ENCODE assay signal across 1 cellular context in the genomic region with DNA sequence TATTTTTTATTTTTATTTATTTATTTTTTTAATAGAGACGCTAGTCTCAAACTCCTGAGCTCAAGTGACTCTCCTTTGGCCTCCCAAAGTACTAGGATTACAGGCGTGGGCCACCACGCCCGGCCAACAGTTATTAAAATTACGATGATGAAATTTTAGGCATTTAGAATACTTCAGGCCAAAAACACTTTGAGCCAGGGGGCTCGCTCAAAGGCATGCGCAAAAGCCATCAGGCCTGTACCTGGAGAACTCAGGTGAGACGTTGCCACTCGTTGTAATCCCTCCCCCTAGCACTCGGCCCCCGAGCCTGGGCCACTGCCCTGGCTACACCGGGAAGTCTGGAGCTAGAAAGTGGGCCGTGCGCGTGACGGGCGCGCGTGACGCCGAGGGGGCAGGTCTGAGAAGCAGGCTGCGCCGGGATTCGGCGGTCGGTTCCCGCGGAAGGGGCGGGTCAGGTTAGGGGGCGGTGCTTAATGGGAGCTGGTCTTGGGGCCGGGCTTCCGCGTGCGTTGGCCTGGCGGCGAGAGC.
TF ChIP-seq lines count a peak whose summit lies in the region.

No MANE protein-coding gene starts in this region.

TF ChIP-seq in K562, 482 proteins besides CTCF, POLR2A, EP300 and RAD21 (continued from another document and continues in another):
- TF ChIP-seq, protein P1, sequence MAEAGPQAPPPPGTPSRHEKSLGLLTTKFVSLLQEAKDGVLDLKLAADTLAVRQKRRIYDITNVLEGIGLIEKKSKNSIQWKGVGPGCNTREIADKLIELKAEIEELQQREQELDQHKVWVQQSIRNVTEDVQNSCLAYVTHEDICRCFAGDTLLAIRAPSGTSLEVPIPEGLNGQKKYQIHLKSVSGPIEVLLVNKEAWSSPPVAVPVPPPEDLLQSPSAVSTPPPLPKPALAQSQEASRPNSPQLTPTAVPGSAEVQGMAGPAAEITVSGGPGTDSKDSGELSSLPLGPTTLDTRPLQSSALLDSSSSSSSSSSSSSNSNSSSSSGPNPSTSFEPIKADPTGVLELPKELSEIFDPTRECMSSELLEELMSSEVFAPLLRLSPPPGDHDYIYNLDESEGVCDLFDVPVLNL (CRISPR knock-in tag; IDR thresholded peaks at IDR 0.05; ENCODE audit: low read depth), result no peak; the same call in 1 of the 2 replicates
- TF ChIP-seq NFE2L1 (tag; IDR thresholded peaks at IDR 0.05; ENCODE audit: borderline replicate concordance, low read depth), result no peak
- no peak for TF ChIP-seq ZNF668 (CRISPR knock-in tag; IDR thresholded peaks at IDR 0.05)
- TF ChIP-seq TAF1 (IDR thresholded peaks at IDR 0.05; ENCODE audit: control insufficient read depth, extremely low read depth, insufficient read depth, low read length, severe bottlenecking), result peak; percentile 89
- no peak for TF ChIP-seq RBM22 (IDR thresholded peaks at IDR 0.05; ENCODE audit: low read depth, low read length, poor library complexity, severe bottlenecking)
- peak in 1 of 2 experiments; percentile 22; a peak in 1 of 4 replicates for TF ChIP-seq TEAD1 (CRISPR knock-in tag; IDR thresholded peaks at IDR 0.05)
- TF ChIP-seq, protein P2, sequence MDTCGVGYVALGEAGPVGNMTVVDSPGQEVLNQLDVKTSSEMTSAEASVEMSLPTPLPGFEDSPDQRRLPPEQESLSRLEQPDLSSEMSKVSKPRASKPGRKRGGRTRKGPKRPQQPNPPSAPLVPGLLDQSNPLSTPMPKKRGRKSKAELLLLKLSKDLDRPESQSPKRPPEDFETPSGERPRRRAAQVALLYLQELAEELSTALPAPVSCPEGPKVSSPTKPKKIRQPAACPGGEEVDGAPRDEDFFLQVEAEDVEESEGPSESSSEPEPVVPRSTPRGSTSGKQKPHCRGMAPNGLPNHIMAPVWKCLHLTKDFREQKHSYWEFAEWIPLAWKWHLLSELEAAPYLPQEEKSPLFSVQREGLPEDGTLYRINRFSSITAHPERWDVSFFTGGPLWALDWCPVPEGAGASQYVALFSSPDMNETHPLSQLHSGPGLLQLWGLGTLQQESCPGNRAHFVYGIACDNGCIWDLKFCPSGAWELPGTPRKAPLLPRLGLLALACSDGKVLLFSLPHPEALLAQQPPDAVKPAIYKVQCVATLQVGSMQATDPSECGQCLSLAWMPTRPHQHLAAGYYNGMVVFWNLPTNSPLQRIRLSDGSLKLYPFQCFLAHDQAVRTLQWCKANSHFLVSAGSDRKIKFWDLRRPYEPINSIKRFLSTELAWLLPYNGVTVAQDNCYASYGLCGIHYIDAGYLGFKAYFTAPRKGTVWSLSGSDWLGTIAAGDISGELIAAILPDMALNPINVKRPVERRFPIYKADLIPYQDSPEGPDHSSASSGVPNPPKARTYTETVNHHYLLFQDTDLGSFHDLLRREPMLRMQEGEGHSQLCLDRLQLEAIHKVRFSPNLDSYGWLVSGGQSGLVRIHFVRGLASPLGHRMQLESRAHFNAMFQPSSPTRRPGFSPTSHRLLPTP (IDR thresholded peaks at IDR 0.05; ENCODE audit: borderline replicate concordance, extremely low read depth, insufficient read length), result no peak
- no peak for TF ChIP-seq IFI16 (CRISPR knock-in tag; IDR thresholded peaks at IDR 0.05)
- TF ChIP-seq ZNF134 (CRISPR knock-in tag; conservative IDR thresholded peaks at IDR 0.05), result no peak; the same call in 1 of the 2 replicates
- peak; percentile 59 for TF ChIP-seq CCNT2 (IDR thresholded peaks at IDR 0.05; ENCODE audit: borderline replicate concordance, extremely low read depth, insufficient read length, low read depth, low read length)
- no peak for TF ChIP-seq STAG1 (CRISPR knock-in tag; IDR thresholded peaks at IDR 0.05; ENCODE audit: borderline replicate concordance)
- no peak for TF ChIP-seq OTX1 (CRISPR knock-in tag; IDR thresholded peaks at IDR 0.05)
- peak; percentile 12 for TF ChIP-seq PCBP1 (IDR thresholded peaks at IDR 0.05; ENCODE audit: low read depth, low read length, poor library complexity, severe bottlenecking)
- peak; percentile 91 to 92 for TF ChIP-seq NRF1 (conservative IDR thresholded peaks at IDR 0.05 in 1 of 2, IDR thresholded peaks at IDR 0.05 in 1 of 2)
- TF ChIP-seq ARNT (IDR thresholded peaks at IDR 0.05), result no peak
- no peak for TF ChIP-seq ZNF785 (CRISPR knock-in tag; IDR thresholded peaks at IDR 0.05)
- peak; percentile 9; the same call in 1 of the 2 replicates for TF ChIP-seq RB1 (IDR thresholded peaks at IDR 0.05; ENCODE audit: low read depth)
- TF ChIP-seq FOXA1 (IDR thresholded peaks at IDR 0.05; ENCODE audit: borderline replicate concordance), result no peak
- no peak for TF ChIP-seq SAFB2 (IDR thresholded peaks at IDR 0.05; ENCODE audit: borderline replicate concordance, low read depth, low read length, severe bottlenecking)
- TF ChIP-seq, protein P3, sequence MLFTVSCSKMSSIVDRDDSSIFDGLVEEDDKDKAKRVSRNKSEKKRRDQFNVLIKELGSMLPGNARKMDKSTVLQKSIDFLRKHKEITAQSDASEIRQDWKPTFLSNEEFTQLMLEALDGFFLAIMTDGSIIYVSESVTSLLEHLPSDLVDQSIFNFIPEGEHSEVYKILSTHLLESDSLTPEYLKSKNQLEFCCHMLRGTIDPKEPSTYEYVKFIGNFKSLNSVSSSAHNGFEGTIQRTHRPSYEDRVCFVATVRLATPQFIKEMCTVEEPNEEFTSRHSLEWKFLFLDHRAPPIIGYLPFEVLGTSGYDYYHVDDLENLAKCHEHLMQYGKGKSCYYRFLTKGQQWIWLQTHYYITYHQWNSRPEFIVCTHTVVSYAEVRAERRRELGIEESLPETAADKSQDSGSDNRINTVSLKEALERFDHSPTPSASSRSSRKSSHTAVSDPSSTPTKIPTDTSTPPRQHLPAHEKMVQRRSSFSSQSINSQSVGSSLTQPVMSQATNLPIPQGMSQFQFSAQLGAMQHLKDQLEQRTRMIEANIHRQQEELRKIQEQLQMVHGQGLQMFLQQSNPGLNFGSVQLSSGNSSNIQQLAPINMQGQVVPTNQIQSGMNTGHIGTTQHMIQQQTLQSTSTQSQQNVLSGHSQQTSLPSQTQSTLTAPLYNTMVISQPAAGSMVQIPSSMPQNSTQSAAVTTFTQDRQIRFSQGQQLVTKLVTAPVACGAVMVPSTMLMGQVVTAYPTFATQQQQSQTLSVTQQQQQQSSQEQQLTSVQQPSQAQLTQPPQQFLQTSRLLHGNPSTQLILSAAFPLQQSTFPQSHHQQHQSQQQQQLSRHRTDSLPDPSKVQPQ (CRISPR knock-in tag; IDR thresholded peaks at IDR 0.05; ENCODE audit: borderline replicate concordance), result no peak
- TF ChIP-seq, protein P4, sequence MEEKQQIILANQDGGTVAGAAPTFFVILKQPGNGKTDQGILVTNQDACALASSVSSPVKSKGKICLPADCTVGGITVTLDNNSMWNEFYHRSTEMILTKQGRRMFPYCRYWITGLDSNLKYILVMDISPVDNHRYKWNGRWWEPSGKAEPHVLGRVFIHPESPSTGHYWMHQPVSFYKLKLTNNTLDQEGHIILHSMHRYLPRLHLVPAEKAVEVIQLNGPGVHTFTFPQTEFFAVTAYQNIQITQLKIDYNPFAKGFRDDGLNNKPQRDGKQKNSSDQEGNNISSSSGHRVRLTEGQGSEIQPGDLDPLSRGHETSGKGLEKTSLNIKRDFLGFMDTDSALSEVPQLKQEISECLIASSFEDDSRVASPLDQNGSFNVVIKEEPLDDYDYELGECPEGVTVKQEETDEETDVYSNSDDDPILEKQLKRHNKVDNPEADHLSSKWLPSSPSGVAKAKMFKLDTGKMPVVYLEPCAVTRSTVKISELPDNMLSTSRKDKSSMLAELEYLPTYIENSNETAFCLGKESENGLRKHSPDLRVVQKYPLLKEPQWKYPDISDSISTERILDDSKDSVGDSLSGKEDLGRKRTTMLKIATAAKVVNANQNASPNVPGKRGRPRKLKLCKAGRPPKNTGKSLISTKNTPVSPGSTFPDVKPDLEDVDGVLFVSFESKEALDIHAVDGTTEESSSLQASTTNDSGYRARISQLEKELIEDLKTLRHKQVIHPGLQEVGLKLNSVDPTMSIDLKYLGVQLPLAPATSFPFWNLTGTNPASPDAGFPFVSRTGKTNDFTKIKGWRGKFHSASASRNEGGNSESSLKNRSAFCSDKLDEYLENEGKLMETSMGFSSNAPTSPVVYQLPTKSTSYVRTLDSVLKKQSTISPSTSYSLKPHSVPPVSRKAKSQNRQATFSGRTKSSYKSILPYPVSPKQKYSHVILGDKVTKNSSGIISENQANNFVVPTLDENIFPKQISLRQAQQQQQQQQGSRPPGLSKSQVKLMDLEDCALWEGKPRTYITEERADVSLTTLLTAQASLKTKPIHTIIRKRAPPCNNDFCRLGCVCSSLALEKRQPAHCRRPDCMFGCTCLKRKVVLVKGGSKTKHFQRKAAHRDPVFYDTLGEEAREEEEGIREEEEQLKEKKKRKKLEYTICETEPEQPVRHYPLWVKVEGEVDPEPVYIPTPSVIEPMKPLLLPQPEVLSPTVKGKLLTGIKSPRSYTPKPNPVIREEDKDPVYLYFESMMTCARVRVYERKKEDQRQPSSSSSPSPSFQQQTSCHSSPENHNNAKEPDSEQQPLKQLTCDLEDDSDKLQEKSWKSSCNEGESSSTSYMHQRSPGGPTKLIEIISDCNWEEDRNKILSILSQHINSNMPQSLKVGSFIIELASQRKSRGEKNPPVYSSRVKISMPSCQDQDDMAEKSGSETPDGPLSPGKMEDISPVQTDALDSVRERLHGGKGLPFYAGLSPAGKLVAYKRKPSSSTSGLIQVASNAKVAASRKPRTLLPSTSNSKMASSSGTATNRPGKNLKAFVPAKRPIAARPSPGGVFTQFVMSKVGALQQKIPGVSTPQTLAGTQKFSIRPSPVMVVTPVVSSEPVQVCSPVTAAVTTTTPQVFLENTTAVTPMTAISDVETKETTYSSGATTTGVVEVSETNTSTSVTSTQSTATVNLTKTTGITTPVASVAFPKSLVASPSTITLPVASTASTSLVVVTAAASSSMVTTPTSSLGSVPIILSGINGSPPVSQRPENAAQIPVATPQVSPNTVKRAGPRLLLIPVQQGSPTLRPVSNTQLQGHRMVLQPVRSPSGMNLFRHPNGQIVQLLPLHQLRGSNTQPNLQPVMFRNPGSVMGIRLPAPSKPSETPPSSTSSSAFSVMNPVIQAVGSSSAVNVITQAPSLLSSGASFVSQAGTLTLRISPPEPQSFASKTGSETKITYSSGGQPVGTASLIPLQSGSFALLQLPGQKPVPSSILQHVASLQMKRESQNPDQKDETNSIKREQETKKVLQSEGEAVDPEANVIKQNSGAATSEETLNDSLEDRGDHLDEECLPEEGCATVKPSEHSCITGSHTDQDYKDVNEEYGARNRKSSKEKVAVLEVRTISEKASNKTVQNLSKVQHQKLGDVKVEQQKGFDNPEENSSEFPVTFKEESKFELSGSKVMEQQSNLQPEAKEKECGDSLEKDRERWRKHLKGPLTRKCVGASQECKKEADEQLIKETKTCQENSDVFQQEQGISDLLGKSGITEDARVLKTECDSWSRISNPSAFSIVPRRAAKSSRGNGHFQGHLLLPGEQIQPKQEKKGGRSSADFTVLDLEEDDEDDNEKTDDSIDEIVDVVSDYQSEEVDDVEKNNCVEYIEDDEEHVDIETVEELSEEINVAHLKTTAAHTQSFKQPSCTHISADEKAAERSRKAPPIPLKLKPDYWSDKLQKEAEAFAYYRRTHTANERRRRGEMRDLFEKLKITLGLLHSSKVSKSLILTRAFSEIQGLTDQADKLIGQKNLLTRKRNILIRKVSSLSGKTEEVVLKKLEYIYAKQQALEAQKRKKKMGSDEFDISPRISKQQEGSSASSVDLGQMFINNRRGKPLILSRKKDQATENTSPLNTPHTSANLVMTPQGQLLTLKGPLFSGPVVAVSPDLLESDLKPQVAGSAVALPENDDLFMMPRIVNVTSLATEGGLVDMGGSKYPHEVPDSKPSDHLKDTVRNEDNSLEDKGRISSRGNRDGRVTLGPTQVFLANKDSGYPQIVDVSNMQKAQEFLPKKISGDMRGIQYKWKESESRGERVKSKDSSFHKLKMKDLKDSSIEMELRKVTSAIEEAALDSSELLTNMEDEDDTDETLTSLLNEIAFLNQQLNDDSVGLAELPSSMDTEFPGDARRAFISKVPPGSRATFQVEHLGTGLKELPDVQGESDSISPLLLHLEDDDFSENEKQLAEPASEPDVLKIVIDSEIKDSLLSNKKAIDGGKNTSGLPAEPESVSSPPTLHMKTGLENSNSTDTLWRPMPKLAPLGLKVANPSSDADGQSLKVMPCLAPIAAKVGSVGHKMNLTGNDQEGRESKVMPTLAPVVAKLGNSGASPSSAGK (IDR thresholded peaks at IDR 0.05), result peak; percentile 90
- TF ChIP-seq SLC30A9 (CRISPR knock-in tag; IDR thresholded peaks at IDR 0.05), result no peak
- peak; percentile 59; the same call in 1 of the 2 replicates for TF ChIP-seq CEBPG (CRISPR knock-in tag; IDR thresholded peaks at IDR 0.05)
- peak; percentile 62 to 87; a peak in 3 of 4 replicates for TF ChIP-seq CEBPG (tag; conservative IDR thresholded peaks at IDR 0.05 in 1 of 2, IDR thresholded peaks at IDR 0.05 in 1 of 2)
- no peak for TF ChIP-seq NCOA4 (IDR thresholded peaks at IDR 0.05; ENCODE audit: partially characterized antibody)
- peak; percentile 67; the same call in 1 of the 2 replicates for TF ChIP-seq MBD2 (IDR thresholded peaks at IDR 0.05; ENCODE audit: borderline replicate concordance, low read depth)
- TF ChIP-seq ETS2 (tag; IDR thresholded peaks at IDR 0.05; ENCODE audit: borderline replicate concordance, poor library complexity, severe bottlenecking), result no peak
- peak; percentile 42; the same call in 1 of the 2 replicates for TF ChIP-seq SOX6 (IDR thresholded peaks at IDR 0.05)
- no peak for TF ChIP-seq NONO (IDR thresholded peaks at IDR 0.05; ENCODE audit: low read depth in 2 of 2, low read length in 1 of 2)
- TF ChIP-seq, protein P5, sequence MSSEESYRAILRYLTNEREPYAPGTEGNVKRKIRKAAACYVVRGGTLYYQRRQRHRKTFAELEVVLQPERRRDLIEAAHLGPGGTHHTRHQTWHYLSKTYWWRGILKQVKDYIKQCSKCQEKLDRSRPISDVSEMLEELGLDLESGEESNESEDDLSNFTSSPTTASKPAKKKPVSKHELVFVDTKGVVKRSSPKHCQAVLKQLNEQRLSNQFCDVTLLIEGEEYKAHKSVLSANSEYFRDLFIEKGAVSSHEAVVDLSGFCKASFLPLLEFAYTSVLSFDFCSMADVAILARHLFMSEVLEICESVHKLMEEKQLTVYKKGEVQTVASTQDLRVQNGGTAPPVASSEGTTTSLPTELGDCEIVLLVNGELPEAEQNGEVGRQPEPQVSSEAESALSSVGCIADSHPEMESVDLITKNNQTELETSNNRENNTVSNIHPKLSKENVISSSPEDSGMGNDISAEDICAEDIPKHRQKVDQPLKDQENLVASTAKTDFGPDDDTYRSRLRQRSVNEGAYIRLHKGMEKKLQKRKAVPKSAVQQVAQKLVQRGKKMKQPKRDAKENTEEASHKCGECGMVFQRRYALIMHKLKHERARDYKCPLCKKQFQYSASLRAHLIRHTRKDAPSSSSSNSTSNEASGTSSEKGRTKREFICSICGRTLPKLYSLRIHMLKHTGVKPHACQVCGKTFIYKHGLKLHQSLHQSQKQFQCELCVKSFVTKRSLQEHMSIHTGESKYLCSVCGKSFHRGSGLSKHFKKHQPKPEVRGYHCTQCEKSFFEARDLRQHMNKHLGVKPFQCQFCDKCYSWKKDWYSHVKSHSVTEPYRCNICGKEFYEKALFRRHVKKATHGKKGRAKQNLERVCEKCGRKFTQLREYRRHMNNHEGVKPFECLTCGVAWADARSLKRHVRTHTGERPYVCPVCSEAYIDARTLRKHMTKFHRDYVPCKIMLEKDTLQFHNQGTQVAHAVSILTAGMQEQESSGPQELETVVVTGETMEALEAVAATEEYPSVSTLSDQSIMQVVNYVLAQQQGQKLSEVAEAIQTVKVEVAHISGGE (CRISPR knock-in tag; IDR thresholded peaks at IDR 0.05), result no peak
- no peak for TF ChIP-seq ZNF780A (CRISPR knock-in tag; IDR thresholded peaks at IDR 0.05)
- 0 out of 2 replicates have a peak, but pooled peaks have one; percentile 45 for TF ChIP-seq XRCC5 (IDR thresholded peaks at IDR 0.05; ENCODE audit: low read depth, low read length)
- TF ChIP-seq CCAR2 (IDR thresholded peaks at IDR 0.05; ENCODE audit: low read depth, low read length), result no peak
- TF ChIP-seq TGIF2 (CRISPR knock-in tag; IDR thresholded peaks at IDR 0.05), result no peak
- TF ChIP-seq GTF2E2 (tag; IDR thresholded peaks at IDR 0.05), result peak; percentile 74; the same call in 1 of the 2 replicates
- TF ChIP-seq DPF2 (IDR thresholded peaks at IDR 0.05), result peak; percentile 53
- no peak for TF ChIP-seq LCOR (CRISPR knock-in tag; IDR thresholded peaks at IDR 0.05)
